In the genomic region with DNA sequence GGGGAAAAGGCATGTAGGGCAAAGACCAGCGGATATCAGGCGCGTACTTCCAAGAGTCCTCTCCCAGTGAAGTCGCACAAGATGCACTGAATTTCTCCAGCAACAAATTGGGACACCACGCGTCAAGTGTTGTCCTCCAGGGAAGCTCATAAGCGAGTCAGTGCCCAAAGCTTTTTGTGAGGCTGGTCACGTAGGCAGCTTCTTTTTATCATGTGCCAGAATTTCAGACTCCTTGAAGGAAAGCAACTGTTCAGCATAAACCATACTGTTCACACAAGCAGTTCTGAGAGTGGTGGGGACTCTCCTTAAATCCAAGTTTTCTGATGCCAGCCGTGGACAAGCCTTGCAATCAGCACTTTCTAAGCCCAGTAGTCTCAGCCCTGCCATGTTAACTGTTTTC, we compare ENCODE assay signal across 18 cellular contexts. TPM values are rescaled to one million over a fixed set of nuclear protein-coding genes. Genes with fewer than 3 reads are reported as not detected.
DNase-seq lines count a peak whose midpoint lies in the region; ATAC-seq and TF ChIP-seq lines count a peak whose summit lies in the region.
"Had no signal": no experiment of that assay in that cellular context is flagged by ENCODE, and none has a peak within 500 bp of the region (broad histone marks: within the 10 kb centered on the region; RNA-seq: fewer than 3 reads in every experiment).

No MANE protein-coding gene starts in this region.

- no peak overlapping the region for H3K27ac ChIP-seq in upper lobe of right lung
- H3K27ac ChIP-seq: 22Rv1, GM23248 had no signal

- ATAC-seq in upper lobe of right lung (no peak), HG03378 (IDR thresholded peaks at IDR 0.05; ENCODE audit: unreplicated experiment) (no peak)
- ATAC-seq: CD8-positive, alpha-beta T cell had no signal

- H3K27me3 ChIP-seq in upper lobe of right lung: no peaks in the 10 kb centered on the region
- H3K27me3 ChIP-seq: SJCRH30 had no signal

- intact Hi-C loops in upper lobe of right lung (cut with DNase I): no loop called here

- H3K9me3 ChIP-seq in upper lobe of right lung: no peaks in the 10 kb centered on the region
- H3K9me3 ChIP-seq: SJCRH30 had no signal

- H3K4me1 ChIP-seq in upper lobe of right lung: peaks cover 3% of the 10 kb centered on the region

- in situ Hi-C loops in GM13976 (cut with MboI; ENCODE audit: low sequenced_read_pairs, unreplicated experiment): no loop called here

- no peaks in the 10 kb centered on the region for H3K36me3 ChIP-seq in upper lobe of right lung
- H3K36me3 ChIP-seq: SJCRH30 had no signal

- DNase-seq in Ammon's horn (ENCODE audit: low spot score) (peak; percentile 35), RPMI7951 (ENCODE audit: low read depth) (peak; percentile 47), foreskin melanocyte (peak; percentile 26), occipital lobe (lab: John Stamatoyannopoulos, UW) (peak; percentile 48), GM13976 (ENCODE audit: low spot score) (no peak), upper lobe of right lung (no peak), AG20443 (ENCODE audit: low spot score) (no peak)
- DNase-seq: CD8-positive, alpha-beta T cell; DMS79; KBM-7; NCI-H1092; NCI-H1694; NCI-H446; NCI-H69 had no signal

- no peak overlapping the region for H3K4me3 ChIP-seq in upper lobe of right lung
- H3K4me3 ChIP-seq: GM23248 had no signal

- TF ChIP-seq CTCF in GM13976 (IDR thresholded peaks at IDR 0.05; ENCODE audit: borderline replicate concordance, control extremely low read depth, extremely low read depth, insufficient read depth, missing control alignments): no peak
- no peak for TF ChIP-seq CTCF in upper lobe of right lung (IDR thresholded peaks at IDR 0.05)

RNA-seq across cellular contexts. Expression of a gene that starts 10.1 kb away (rescaled TPM):
- total RNA-seq in RPMI7951 (2014; rRNA removed; shearing (Covaris generic)): 328 and 354 TPM in 2 replicates
- total RNA-seq in occipital lobe: 63.8 TPM
- 221 TPM for total RNA-seq in upper lobe of right lung

Comparison
In these comparisons a context has a peak if more than half of its experiments do, and no peak if none do; other contexts are left out.
1. DNase-seq: peak in Ammon's horn (single experiment), RPMI7951 (single experiment), foreskin melanocyte (single experiment) and occipital lobe (single experiment); none in GM13976 (single experiment), upper lobe of right lung (single experiment) and AG20443 (single experiment).